9 cellular contexts compared by ENCODE assay signal in the genomic region with DNA sequence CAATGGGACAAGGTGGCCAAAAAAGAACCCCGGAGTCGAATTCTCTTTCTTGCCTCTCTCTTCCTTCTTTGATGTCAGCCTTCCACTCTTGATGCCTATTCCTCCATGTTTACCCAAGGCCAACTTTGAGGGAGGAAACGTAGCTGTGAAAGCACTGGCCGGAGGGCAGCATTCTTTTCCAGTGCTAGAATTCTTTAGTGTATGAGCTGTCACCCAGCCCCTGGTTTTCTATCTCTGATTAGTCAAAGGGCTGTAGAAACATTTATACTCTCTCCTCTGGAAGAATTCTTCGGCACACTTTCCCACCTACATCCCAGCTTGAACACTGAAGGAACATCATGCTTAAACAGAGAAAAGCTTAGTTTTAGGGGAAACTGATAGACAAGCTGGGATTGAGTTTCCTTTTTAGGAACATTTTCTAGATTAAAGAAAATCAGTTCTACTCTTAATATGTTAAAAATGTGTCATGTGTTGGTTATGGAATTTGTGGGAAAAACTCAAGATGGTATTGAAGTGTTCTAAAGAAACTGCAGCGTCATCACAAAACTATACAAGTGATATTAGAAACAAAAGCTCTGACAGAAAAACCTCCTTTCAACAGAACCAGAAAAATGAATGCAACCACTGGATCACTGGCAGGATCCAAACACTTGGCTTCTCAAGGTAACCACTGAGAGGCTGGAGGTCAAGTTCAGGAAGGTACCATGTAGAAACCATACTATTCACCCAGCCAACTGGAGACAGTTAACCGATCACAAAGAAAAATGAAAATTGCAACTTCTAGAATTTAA. TPM values are rescaled to one million over a fixed set of nuclear protein-coding genes. Genes with fewer than 3 reads are reported as not detected.
DNase-seq lines count a peak whose midpoint lies in the region; ATAC-seq, FAIRE-seq and TF ChIP-seq lines count a peak whose summit lies in the region.
"Had no signal": no experiment of that assay in that cellular context is flagged by ENCODE, and none has a peak within 500 bp of the region (broad histone marks: within the 10 kb centered on the region; RNA-seq: fewer than 3 reads in every experiment).

No MANE protein-coding gene starts in this region.

- no peak overlapping the region for H3K27ac Mint-ChIP-seq in stimulated activated naive CD8-positive, alpha-beta T cell treated with anti-CD3 and anti-CD28 coated beads, Interleukin-15, amount 100 ng/mL, for 72 hours
- H3K27ac Mint-ChIP-seq: activated naive CD8-positive, alpha-beta T cell treated with anti-CD3 and anti-CD28 coated beads, Interleukin-2, amount 50 U/mL, for 24 hours had no signal

- H3K27me3 Mint-ChIP-seq in stimulated activated naive CD8-positive, alpha-beta T cell treated with anti-CD3 and anti-CD28 coated beads, Interleukin-15, amount 100 ng/mL, for 72 hours: no peaks in the 10 kb centered on the region
- H3K27me3 Mint-ChIP-seq: activated naive CD8-positive, alpha-beta T cell treated with anti-CD3 and anti-CD28 coated beads, Interleukin-2, amount 50 U/mL, for 24 hours had no signal

- no peaks in the 10 kb centered on the region for H3K36me3 ChIP-seq in SK-N-MC (ENCODE audit: insufficient read depth, low read length)
- no peaks in the 10 kb centered on the region for H3K36me3 ChIP-seq in pancreas

- no peaks in the 10 kb centered on the region for H3K27me3 ChIP-seq in pancreas

- no peak overlapping the region for H3K4me3 ChIP-seq in SK-N-MC
- peak overlapping the region in 1 of 4 donors; percentile 9 for H3K4me3 ChIP-seq in pancreas

- no peak for FAIRE-seq in pancreas (lab: Jason Lieb, UNC)

- DNase-seq in EH (ENCODE audit: low read depth) (peak; percentile 98), SK-N-MC (ENCODE audit: low read depth, low spot score) (no peak), fibroblast of the conjunctiva (ENCODE audit: low read depth) (peak; percentile 65), pancreas (peak in 4 of 6 donors; percentile 17 to 38 (median 27)), NCI-H1048 (lab: John Stamatoyannopoulos, UW) (no peak)
- no peak for DNase-seq in stimulated activated naive CD8-positive, alpha-beta T cell treated with anti-CD3 and anti-CD28 coated beads, Interleukin-15, amount 100 ng/mL, for 72 hours
- DNase-seq: activated naive CD8-positive, alpha-beta T cell treated with anti-CD3 and anti-CD28 coated beads, Interleukin-2, amount 50 U/mL, for 24 hours had no signal

- no peak for TF ChIP-seq CTCF in pancreas (IDR thresholded peaks at IDR 0.05)

- H3K27ac ChIP-seq in SK-N-MC (peak overlapping the region; percentile 74), pancreas (peak overlapping the region; percentile 49 to 85 (median 66))

- intact Hi-C loops in pancreas (cut with DNase I): no loop called here

- WGBS in pancreas, 2 donors: 15 to 19% methylated on average over 7 of the region's 7 CpGs

- peaks cover 14 to 27% (median 27%) of the 10 kb centered on the region in 3 donors for H3K4me1 ChIP-seq in pancreas

- peak; percentile 47 to 71 (median 62) for ATAC-seq in pancreas
- ATAC-seq in GM21786 (IDR thresholded peaks at IDR 0.05; ENCODE audit: unreplicated experiment): no peak
- no peak for ATAC-seq in stimulated activated naive CD8-positive, alpha-beta T cell treated with anti-CD3 and anti-CD28 coated beads, Interleukin-15, amount 100 ng/mL, for 72 hours
- no peak for ATAC-seq in HG03354 (IDR thresholded peaks at IDR 0.05; ENCODE audit: poor library complexity, severe bottlenecking, unreplicated experiment)
- ATAC-seq: activated naive CD8-positive, alpha-beta T cell treated with anti-CD3 and anti-CD28 coated beads, Interleukin-2, amount 50 U/mL, for 24 hours had no signal

- no peak overlapping the region for H3K9ac ChIP-seq in SK-N-MC (ENCODE audit: insufficient read length)

- H3K4me3 Mint-ChIP-seq in stimulated activated naive CD8-positive, alpha-beta T cell treated with anti-CD3 and anti-CD28 coated beads, Interleukin-15, amount 100 ng/mL, for 72 hours: no peak overlapping the region
- H3K4me3 Mint-ChIP-seq: activated naive CD8-positive, alpha-beta T cell treated with anti-CD3 and anti-CD28 coated beads, Interleukin-2, amount 50 U/mL, for 24 hours had no signal

- H3K9me3 ChIP-seq in SK-N-MC (ENCODE audit: low read depth, low read length) (no peaks in the 10 kb centered on the region), pancreas (no peaks in the 10 kb centered on the region)

- H3K9me3 Mint-ChIP-seq in stimulated activated naive CD8-positive, alpha-beta T cell treated with anti-CD3 and anti-CD28 coated beads, Interleukin-15, amount 100 ng/mL, for 72 hours: no peaks in the 10 kb centered on the region
- H3K9me3 Mint-ChIP-seq: activated naive CD8-positive, alpha-beta T cell treated with anti-CD3 and anti-CD28 coated beads, Interleukin-2, amount 50 U/mL, for 24 hours had no signal

- H3K4me1 Mint-ChIP-seq in stimulated activated naive CD8-positive, alpha-beta T cell treated with anti-CD3 and anti-CD28 coated beads, Interleukin-15, amount 100 ng/mL, for 72 hours: no peaks in the 10 kb centered on the region
- H3K4me1 Mint-ChIP-seq: activated naive CD8-positive, alpha-beta T cell treated with anti-CD3 and anti-CD28 coated beads, Interleukin-2, amount 50 U/mL, for 24 hours had no signal

RNA-seq across cellular contexts. Expression of a gene that starts 20.7 kb away (rescaled TPM):
- total RNA-seq in pancreas: 100 to 1,000 TPM in 1 of 6 donors, 10 to 100 TPM in 5; 80.6 to 116 (median 84.8) TPM
- polyA plus RNA-seq in pancreas: 10 to 100 TPM in 1 of 2 donors, 1 to 10 TPM in 1; 10.0 to 19.3 TPM

Comparison
In these comparisons a context has a peak if more than half of its experiments do, and no peak if none do; other contexts are left out.
1. DNase-seq: peak in EH (single experiment), fibroblast of the conjunctiva (single experiment) and pancreas (4 of 6); none in SK-N-MC (single experiment), stimulated activated naive CD8-positive, alpha-beta T cell treated with anti-CD3 and anti-CD28 coated beads, Interleukin-15, amount 100 ng/mL, for 72 hours (0 of 2) and NCI-H1048 (single experiment).
2. ATAC-seq: peak in pancreas (4 of 4); none in GM21786 (single experiment), stimulated activated naive CD8-positive, alpha-beta T cell treated with anti-CD3 and anti-CD28 coated beads, Interleukin-15, amount 100 ng/mL, for 72 hours (single experiment) and HG03354 (single experiment).